Comparison of ENCODE assay signal across 8 cellular contexts in genomic region chr3:50260027-50260941, GRCh38. TPM values are rescaled to one million over a fixed set of nuclear protein-coding genes. Genes with fewer than 3 reads are reported as not detected.
A peak's percentile ranks its signal among the peaks of the same experiment; 100 is the strongest.
DNase-seq lines count a peak whose midpoint lies in the region; ATAC-seq and TF ChIP-seq lines count a peak whose summit lies in the region.

No MANE protein-coding gene starts in this region.

- H3K9me3 ChIP-seq in BLaER1 (no peaks in the 10 kb centered on the region), NT2/D1 (ENCODE audit: insufficient read depth, low read length) (no peaks in the 10 kb centered on the region), endodermal cell (ENCODE audit: control insufficient read depth, low read length) (no peaks in the 10 kb centered on the region)

- H3K4me3 Mint-ChIP-seq in endodermal cell, result peak overlapping the region; percentile 49

- H3K4me2 ChIP-seq in BLaER1, result peak overlapping the region; percentile 99

- peak overlapping the region; percentile 90 for H3K27ac Mint-ChIP-seq in endodermal cell

- no peaks in the 10 kb centered on the region for H3K9me3 Mint-ChIP-seq in endodermal cell

- H3K4me3 ChIP-seq in BLaER1 (peak overlapping the region; percentile 75), NT2/D1 (ENCODE audit: insufficient read length, low read depth) (peak overlapping the region; percentile 45), endodermal cell (ENCODE audit: low read length) (peak overlapping the region; percentile 75)

- DNase-seq in NT2/D1 (ENCODE audit: low read depth, low spot score) (peak; percentile 86), endodermal cell (peak; percentile 97), midbrain (lab: John Stamatoyannopoulos, UW) (peak; percentile 95)
- peak; percentile 84 for DNase-seq in activated CD8-positive, alpha-beta memory T cell treated with anti-CD3 and anti-CD28 coated beads, Interleukin-2, amount 50 U/mL, for 4 hours
- peak; percentile 85 for DNase-seq in stimulated activated CD8-positive, alpha-beta memory T cell treated with anti-CD3 and anti-CD28 coated beads, Interleukin-15, amount 100 ng/mL, for 48 hours (ENCODE audit: low read depth in 2 of 2)

- peaks cover 63% of the 10 kb centered on the region for H3K4me1 ChIP-seq in BLaER1
- peaks cover 51% of the 10 kb centered on the region for H3K4me1 ChIP-seq in NT2/D1 (ENCODE audit: insufficient read depth, insufficient read length)
- peaks cover 11% of the 10 kb centered on the region for H3K4me1 ChIP-seq in endodermal cell (ENCODE audit: control insufficient read depth, insufficient read depth, low read length)

- H4K20me1 ChIP-seq in BLaER1, result peaks cover 36% of the 10 kb centered on the region

- H3K4me1 Mint-ChIP-seq in endodermal cell, result peaks cover 14% of the 10 kb centered on the region

- 7% methylated on average over 18 to 70 of the region's 70 CpGs for WGBS in endodermal cell (ENCODE audit: insufficient coverage in 1 of 2, insufficient read length in 1 of 2), 2 experiments

- H3K36me3 ChIP-seq in BLaER1 (peaks cover 48% of the 10 kb centered on the region), NT2/D1 (ENCODE audit: insufficient read depth, insufficient read length, low read length) (peaks cover 44% of the 10 kb centered on the region), endodermal cell (ENCODE audit: control insufficient read depth, insufficient read depth, low read length) (peaks cover 33% of the 10 kb centered on the region)

- H3K27ac ChIP-seq in BLaER1 (peak overlapping the region; percentile 97), endodermal cell (ENCODE audit: low read depth, low read length) (peak overlapping the region; percentile 100)

- peaks cover 32% of the 10 kb centered on the region for H3K36me3 Mint-ChIP-seq in endodermal cell (ENCODE audit: low read depth)

- TF ChIP-seq CTCF in endodermal cell (conservative IDR thresholded peaks at IDR 0.05), result peak; percentile 99

- H3K9ac ChIP-seq in BLaER1 (peak overlapping the region; percentile 96), NT2/D1 (ENCODE audit: insufficient read length, low read depth) (peak overlapping the region; percentile 94), endodermal cell (ENCODE audit: extremely low read depth, low read length, poor library complexity, severe bottlenecking) (peak overlapping the region; percentile 92)

- no peaks in the 10 kb centered on the region for H3K27me3 ChIP-seq in BLaER1
- no peaks in the 10 kb centered on the region for H3K27me3 ChIP-seq in NT2/D1 (ENCODE audit: insufficient read depth, insufficient read length)
- no peaks in the 10 kb centered on the region for H3K27me3 ChIP-seq in endodermal cell (ENCODE audit: control insufficient read depth, insufficient read depth, low read length, poor library complexity, severe bottlenecking)

- ATAC-seq in GM19035 (IDR thresholded peaks at IDR 0.05; ENCODE audit: unreplicated experiment), result peak; percentile 73
- ATAC-seq in HG03378 (IDR thresholded peaks at IDR 0.05; ENCODE audit: unreplicated experiment), result peak; percentile 47

- no peaks in the 10 kb centered on the region for H3K27me3 Mint-ChIP-seq in endodermal cell (ENCODE audit: insufficient read depth)

RNA-seq across cellular contexts. Expression of gene SEMA3B, which starts 8.7 kb away (rescaled TPM):
- total RNA-seq in endodermal cell, result 10 to 100 TPM in 1 of 2 donors, 1 to 10 TPM in 1; 6.5 to 10.3 TPM
- 19.4 TPM for polyA plus RNA-seq in endodermal cell (2013, experiment 1 of 2)
- polyA plus RNA-seq in endodermal cell (2013, experiment 2 of 2), result 15.1 TPM

RNA-seq across cellular contexts. Expression of gene LSMEM2, which starts 18.6 kb away (rescaled TPM):
- not detected for total RNA-seq in endodermal cell
- polyA plus RNA-seq in endodermal cell (2013, experiment 1 of 2), result 0.25 TPM
- polyA plus RNA-seq in endodermal cell (2013, experiment 2 of 2), result not detected

RNA-seq across cellular contexts. Expression of gene GNAI2, which starts 24.3 kb away (rescaled TPM):
- 100 to 1,000 TPM; 243 to 278 TPM for total RNA-seq in endodermal cell
- 454 TPM for polyA plus RNA-seq in endodermal cell (2013, experiment 1 of 2)
- polyA plus RNA-seq in endodermal cell (2013, experiment 2 of 2), result 428 TPM

RNA-seq across cellular contexts. Expression of gene IFRD2, which starts 31.9 kb away (rescaled TPM):
- total RNA-seq in endodermal cell, result 10 to 100 TPM; 56.6 to 70.9 TPM
- polyA plus RNA-seq in endodermal cell (2013, experiment 1 of 2), result 42.4 TPM
- polyA plus RNA-seq in endodermal cell (2013, experiment 2 of 2), result 35.6 TPM

RNA-seq across cellular contexts. Expression of gene HYAL3, which starts 38.9 kb away (rescaled TPM):
- 1 to 10 TPM; 2.6 to 3.3 TPM for total RNA-seq in endodermal cell
- polyA plus RNA-seq in endodermal cell (2013, experiment 1 of 2), result 4.1 TPM
- 3.9 TPM for polyA plus RNA-seq in endodermal cell (2013, experiment 2 of 2)

Comparison
In these comparisons a context has a peak if more than half of its experiments do, and no peak if none do; other contexts are left out.
1. Peak in every context shown above with its lines: DNase-seq, ATAC-seq, H3K4me3 ChIP-seq and H3K27ac ChIP-seq.